ENCODE assay signal across 14 cellular contexts in genomic region chr16:83728518-83728917, GRCh38.
"Had no signal": no experiment of that assay in that cellular context is flagged by ENCODE, and none has a peak within 500 bp of the region (broad histone marks: within the 10 kb centered on the region; RNA-seq: fewer than 3 reads in every experiment).

No MANE protein-coding gene starts in this region.

- H3K4me3 ChIP-seq: breast epithelium, dorsolateral prefrontal cortex, esophagus muscularis mucosa, lower lobe of right lung, pancreas, testis had no signal

- DNase-seq: activated CD4-positive, alpha-beta T cell treated with anti-CD3 and anti-CD28 coated beads, Interleukin-2, amount 50 U/mL, for 48 hours; activated CD8-positive, alpha-beta memory T cell treated with anti-CD3 and anti-CD28 coated beads, Interleukin-2, amount 10 ng/mL, durations not matched to agents 7 days and 5 days; activated effector memory CD4-positive, alpha-beta T cell treated with Interleukin-2 at 50 U/mL for 16 hours; activated T-cell treated with anti-CD3 and anti-CD28 coated beads, Interleukin-2, amount 50 U/mL, for 24 hours; dorsolateral prefrontal cortex; immature natural killer cell; lower lobe of right lung; pancreas; stimulated activated CD4-positive, alpha-beta T cell treated with anti-CD3 and anti-CD28 coated beads, Interleukin-4, amount 100 ng/mL, for 4 hours; stimulated activated naive CD8-positive, alpha-beta T cell treated with anti-CD3 and anti-CD28 coated beads, Interleukin-15, amount 100 ng/mL, for 72 hours; testis had no signal

- H3K4me1 ChIP-seq: breast epithelium, esophagus muscularis mucosa, lower lobe of right lung, pancreas, testis had no signal

- H3K36me3 ChIP-seq: breast epithelium, esophagus muscularis mucosa, lower lobe of right lung, pancreas had no signal

- H3K9me3 ChIP-seq: breast epithelium, esophagus muscularis mucosa, lower lobe of right lung, pancreas, testis had no signal

- H3K27ac ChIP-seq: breast epithelium, dorsolateral prefrontal cortex, esophagus muscularis mucosa, lower lobe of right lung, pancreas, testis had no signal

- H3K27me3 ChIP-seq: breast epithelium, dorsolateral prefrontal cortex, testis had no signal

- ATAC-seq: activated CD4-positive, CD25-positive, alpha-beta regulatory T cell treated with anti-CD3 and anti-CD28 coated beads, Interleukin-2, amount 50 U/mL, for 24 hours; activated CD8-positive, alpha-beta memory T cell treated with anti-CD3 and anti-CD28 coated beads, Interleukin-2, amount 10 ng/mL, durations not matched to agents 7 days and 5 days; lower lobe of right lung; pancreas; stimulated activated naive CD8-positive, alpha-beta T cell treated with anti-CD3 and anti-CD28 coated beads, Interleukin-15, amount 100 ng/mL, for 72 hours had no signal
